ENCODE assay signal across 8 cellular contexts in the genomic region with DNA sequence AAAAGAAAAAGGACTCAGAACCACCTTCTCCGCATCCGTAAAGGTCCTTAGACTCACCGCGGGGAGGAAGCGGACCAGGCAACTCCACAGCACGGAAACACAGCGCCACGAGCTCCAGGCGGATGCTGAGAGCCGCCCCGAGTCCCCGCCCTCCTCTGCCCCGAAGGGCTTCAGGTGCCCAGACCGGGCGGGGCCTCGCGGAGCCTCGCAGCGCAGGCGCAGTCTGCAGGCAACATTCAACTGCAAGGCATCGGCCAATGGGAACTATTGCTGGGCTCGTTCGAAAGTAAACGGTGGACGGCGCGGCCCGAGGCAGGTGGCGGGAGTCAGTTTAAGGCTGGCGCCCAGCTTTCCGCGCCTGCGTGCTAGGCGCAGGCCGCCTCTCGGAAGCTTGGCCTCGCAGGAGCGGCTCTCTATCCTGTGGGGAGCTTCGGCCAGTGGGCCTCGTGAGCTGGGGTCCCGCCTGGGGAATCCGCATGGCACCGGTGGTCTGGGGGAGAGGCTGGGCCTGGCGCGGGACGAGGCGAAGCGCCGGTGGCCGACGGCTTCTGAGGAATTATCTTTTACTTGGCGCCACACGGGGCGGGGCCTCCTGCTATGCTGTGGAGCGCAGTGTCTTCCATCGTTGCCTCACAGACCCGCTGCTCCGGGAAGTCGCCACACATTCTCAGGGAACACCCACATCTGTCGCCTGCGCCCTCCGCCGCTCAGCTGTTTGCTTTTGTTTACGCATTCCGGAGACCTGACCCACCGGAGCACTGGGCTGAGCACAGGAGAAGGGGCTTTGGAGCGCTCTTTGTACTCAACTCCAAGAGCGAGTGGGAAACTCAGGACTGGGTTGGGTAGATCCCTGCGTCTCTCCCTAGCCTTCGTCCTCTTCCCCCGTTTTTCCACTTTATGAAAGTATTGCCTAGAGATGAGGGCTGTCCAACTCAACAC. TPM values are rescaled to one million over a fixed set of nuclear protein-coding genes. Genes with fewer than 3 reads are reported as not detected.
DNase-seq lines count a peak whose midpoint lies in the region; ATAC-seq and TF ChIP-seq lines count a peak whose summit lies in the region.

TRIM59 (minus strand) TSS at position 127 of the 939 bp plus-strand sequence. CDS start 10,603 bp downstream, outside the sequence.

- H3K27ac ChIP-seq in BLaER1 (peak within 1 kb of the TSS; percentile 83), suprapubic skin (peak within 1 kb of the TSS; percentile 62)

- peak; percentile 94 for DNase-seq in SIG-M5 treated with dmso at 0.1 percent for 504 hours (lab: John Stamatoyannopoulos, UW; ENCODE audit: unreplicated experiment)
- DNase-seq in activated naive CD4-positive, alpha-beta T cell treated with anti-CD3 and anti-CD28 coated beads, Interleukin-2, amount 50 U/mL, for 16 hours, result peak; percentile 97
- DNase-seq in glomerular endothelial cell (ENCODE audit: extremely low read depth, low read depth, low spot score), result peak; percentile 70
- peak; percentile 64 for DNase-seq in occipital lobe (lab: John Stamatoyannopoulos, UW)
- DNase-seq in suprapubic skin (ENCODE audit: low spot score in 2 of 2), result peak; percentile 87 to 90

- ATAC-seq in GM19438 (IDR thresholded peaks at IDR 0.05; ENCODE audit: low read depth, unreplicated experiment) (peak; percentile 96), HG03575 (IDR thresholded peaks at IDR 0.05; ENCODE audit: extremely low read depth, insufficient number of reproducible peaks, low FRiP score, unreplicated experiment) (peak; percentile 89)

- H3K4me2 ChIP-seq in BLaER1, result peak within 1 kb of the TSS; percentile 54

- TF ChIP-seq POLR2A in suprapubic skin (IDR thresholded peaks at IDR 0.05), result no peak

- H3K36me3 ChIP-seq in BLaER1 (peaks cover 16% of the 10 kb centered on the region), suprapubic skin (no peaks in the 10 kb centered on the region)

- H3K9me3 ChIP-seq in BLaER1, result peaks cover 14% of the 10 kb centered on the region; the same call in 1 of the 2 replicates
- no peaks in the 10 kb centered on the region for H3K9me3 ChIP-seq in suprapubic skin

- TF ChIP-seq EP300 in suprapubic skin (IDR thresholded peaks at IDR 0.05), result no peak

- H3K4me3 ChIP-seq in BLaER1, result peak within 1 kb of the TSS; percentile 85
- H3K4me3 ChIP-seq in suprapubic skin, result peak within 1 kb of the TSS; percentile 55

- H3K4me1 ChIP-seq in BLaER1, result peaks cover 25% of the 10 kb centered on the region
- H3K4me1 ChIP-seq in suprapubic skin, result peaks cover 21% of the 10 kb centered on the region

- TF ChIP-seq CTCF in suprapubic skin (IDR thresholded peaks at IDR 0.05), result no peak

- no peaks in the 10 kb centered on the region for H4K20me1 ChIP-seq in BLaER1

- WGBS in suprapubic skin, result 16% methylated on average over 38 of the region's 71 CpGs

- H3K9ac ChIP-seq in BLaER1, result peak within 1 kb of the TSS; percentile 87

- no peaks in the 10 kb centered on the region for H3K27me3 ChIP-seq in BLaER1
- H3K27me3 ChIP-seq in suprapubic skin, result no peaks in the 10 kb centered on the region

RNA-seq across cellular contexts. Expression of gene TRIM59, which starts in this region (rescaled TPM):
- total RNA-seq in glomerular endothelial cell (7.1 and 9.0 TPM in 2 replicates), occipital lobe (14.3 TPM), suprapubic skin (10 to 100 TPM in 1 of 4 donors, 1 to 10 TPM in 3; 4.3 to 11.1 (median 6.7) TPM)

Comparison
In these comparisons a context has a peak if more than half of its experiments do, and no peak if none do; other contexts are left out.
1. Peak in every context shown above with its lines: DNase-seq, ATAC-seq, H3K4me3 ChIP-seq and H3K27ac ChIP-seq.